15 cellular contexts compared by ENCODE assay signal in the genomic region with DNA sequence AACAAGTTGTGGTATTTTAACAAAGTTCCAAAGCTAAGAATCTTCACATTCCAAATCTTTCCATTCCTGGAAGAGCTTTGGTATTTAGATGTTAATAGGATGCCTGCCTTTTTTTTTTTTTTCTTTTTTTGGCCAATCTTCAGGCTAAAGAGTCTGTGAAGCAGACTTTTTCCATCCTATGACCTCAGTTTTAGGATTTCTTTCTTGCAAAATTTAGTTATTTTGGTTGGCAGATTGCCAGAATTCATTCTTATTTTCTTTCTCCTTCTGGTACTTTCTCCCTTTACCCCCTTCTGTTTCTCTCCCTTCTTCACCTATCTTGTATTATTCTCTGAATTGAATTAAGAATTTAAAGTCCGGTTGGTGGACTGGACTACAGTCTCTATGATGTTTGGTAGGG.
DNase-seq lines count a peak whose midpoint lies in the region; ATAC-seq and TF ChIP-seq lines count a peak whose summit lies in the region.
"Had no signal": no experiment of that assay in that cellular context is flagged by ENCODE, and none has a peak within 500 bp of the region (broad histone marks: within the 10 kb centered on the region; RNA-seq: fewer than 3 reads in every experiment).

No MANE protein-coding gene starts in this region.

- H3K27ac ChIP-seq in SU-DHL-6 (ENCODE audit: low read depth, low read length): peak overlapping the region; percentile 73

- no peak for ATAC-seq in esophagus mucosa
- ATAC-seq in HG03135 (IDR thresholded peaks at IDR 0.05; ENCODE audit: unreplicated experiment): no peak
- ATAC-seq in activated T-cell treated with anti-CD3 and anti-CD28 coated beads, Interleukin-2, amount 50 U/mL, for 72 hours (replicated peaks in 1 of 2): no peak
- ATAC-seq: left lobe of liver had no signal

- POLR2A ChIA-PET in BJ (lab: Charles Lee): no interaction called here

- H3K9me3 ChIP-seq in SU-DHL-6 (ENCODE audit: insufficient read depth, low read length) (no peaks in the 10 kb centered on the region), neuron (ENCODE audit: low read length) (no peaks in the 10 kb centered on the region)

- TF ChIP-seq CTCF in BJ (IDR thresholded peaks at IDR 0.05; ENCODE audit: insufficient read depth, low read depth, low read length): no peak
- no peak for TF ChIP-seq CTCF in SU-DHL-6 (IDR thresholded peaks at IDR 0.05; ENCODE audit: insufficient read depth, low read length, poor library complexity, severe bottlenecking)
- no peak for TF ChIP-seq CTCF in fibroblast of pulmonary artery (IDR thresholded peaks at IDR 0.05; ENCODE audit: low read length, missing control alignments)

- H2AFZ ChIP-seq in SU-DHL-6 (ENCODE audit: low read depth, low read length, severe bottlenecking) (no peak overlapping the region), neuron (ENCODE audit: low read depth, low read length) (no peak overlapping the region)

- no peaks in the 10 kb centered on the region for H3K79me2 ChIP-seq in SU-DHL-6 (ENCODE audit: insufficient read depth, low read length)

- H3K9ac ChIP-seq in SU-DHL-6 (ENCODE audit: low read length): no peak overlapping the region

- no peaks in the 10 kb centered on the region for H3K27me3 ChIP-seq in BJ (ENCODE audit: control insufficient read depth, insufficient read depth, low read length)
- no peaks in the 10 kb centered on the region for H3K27me3 ChIP-seq in SU-DHL-6 (ENCODE audit: low read length)
- H3K27me3 ChIP-seq in neuron (ENCODE audit: insufficient read depth, low read length): no peaks in the 10 kb centered on the region

- no peak overlapping the region for H3K27ac Mint-ChIP-seq in activated T-cell treated with anti-CD3 and anti-CD28 coated beads, Interleukin-2, amount 50 U/mL, for 72 hours
- H3K27ac Mint-ChIP-seq: dendritic cell treated with granulocyte-macrophage colony-stimulating factor and Interleukin-4, amounts not matched to agents 40 ng/mL and 50 ng/mL, for 4 days had no signal

- peak; percentile 62 for DNase-seq in BJ (ENCODE audit: low read depth)
- peak; percentile 16 for DNase-seq in fibroblast of pulmonary artery (ENCODE audit: low read depth)
- no peak for DNase-seq in activated T-cell treated with anti-CD3 and anti-CD28 coated beads, Interleukin-2, amount 50 U/mL, for 72 hours
- DNase-seq in NCI-H1694 (lab: John Stamatoyannopoulos, UW): no peak
- DNase-seq: activated CD8-positive, alpha-beta memory T cell treated with anti-CD3 and anti-CD28 coated beads for 24 hours; activated naive CD4-positive, alpha-beta T cell treated with Interleukin-2 at 50 U/mL for 16 hours; DMS53; NCI-H1092; T-helper 2 cell had no signal

- H3F3A ChIP-seq in SU-DHL-6 (ENCODE audit: insufficient read depth): peaks cover 7% of the 10 kb centered on the region; the same call in 1 of the 2 replicates

- H3K4me3 ChIP-seq in BJ (ENCODE audit: low read depth, low read length) (no peak overlapping the region), SU-DHL-6 (ENCODE audit: insufficient read depth, low read length, poor library complexity, severe bottlenecking) (no peak overlapping the region), fibroblast of pulmonary artery (replicated peaks; ENCODE audit: low read depth, low read length) (no peak overlapping the region), neuron (ENCODE audit: low read length) (peak overlapping the region; percentile 40)

- H3K9me2 ChIP-seq in SU-DHL-6 (replicated peaks; ENCODE audit: insufficient read depth, low read length): no peaks in the 10 kb centered on the region

- CTCF ChIA-PET in BJ (lab: Yijun Ruan, JAX): interaction anchor here (0.6 to 0.7 kb wide), 2 partner anchors 88 to 359 kb away, joined by 3 read pairs; no protein-coding TSS in a partner anchor

- H3K9me3 Mint-ChIP-seq in activated T-cell treated with anti-CD3 and anti-CD28 coated beads, Interleukin-2, amount 50 U/mL, for 72 hours: no peaks in the 10 kb centered on the region
- H3K9me3 Mint-ChIP-seq: dendritic cell treated with granulocyte-macrophage colony-stimulating factor and Interleukin-4, amounts not matched to agents 40 ng/mL and 50 ng/mL, for 4 days had no signal

- no peaks in the 10 kb centered on the region for H3K36me3 Mint-ChIP-seq in activated T-cell treated with anti-CD3 and anti-CD28 coated beads, Interleukin-2, amount 50 U/mL, for 72 hours (ENCODE audit: insufficient read depth in 2 of 2)

- H3K4me1 Mint-ChIP-seq in activated T-cell treated with anti-CD3 and anti-CD28 coated beads, Interleukin-2, amount 50 U/mL, for 72 hours (ENCODE audit: low read depth): no peaks in the 10 kb centered on the region

- H4K20me1 ChIP-seq in SU-DHL-6 (ENCODE audit: low read depth, low read length): no peaks in the 10 kb centered on the region

- no peak overlapping the region for H3K4me3 Mint-ChIP-seq in activated T-cell treated with anti-CD3 and anti-CD28 coated beads, Interleukin-2, amount 50 U/mL, for 72 hours
- H3K4me3 Mint-ChIP-seq: dendritic cell treated with granulocyte-macrophage colony-stimulating factor and Interleukin-4, amounts not matched to agents 40 ng/mL and 50 ng/mL, for 4 days had no signal

- H3K4me1 ChIP-seq in neuron (ENCODE audit: insufficient read depth, low read length): peaks cover 28% of the 10 kb centered on the region

- H3K36me3 ChIP-seq in BJ (ENCODE audit: control insufficient read depth, insufficient read depth, low read length) (no peaks in the 10 kb centered on the region), SU-DHL-6 (ENCODE audit: low read length) (no peaks in the 10 kb centered on the region; the same call in 1 of the 2 replicates), neuron (ENCODE audit: insufficient read depth, low read length) (no peaks in the 10 kb centered on the region)

- H3K4me2 ChIP-seq in SU-DHL-6 (ENCODE audit: low read depth, low read length, poor library complexity, severe bottlenecking): peak overlapping the region; percentile 70

- no peaks in the 10 kb centered on the region for H3K27me3 Mint-ChIP-seq in activated T-cell treated with anti-CD3 and anti-CD28 coated beads, Interleukin-2, amount 50 U/mL, for 72 hours (ENCODE audit: low read depth)
- H3K27me3 Mint-ChIP-seq: dendritic cell treated with granulocyte-macrophage colony-stimulating factor and Interleukin-4, amounts not matched to agents 40 ng/mL and 50 ng/mL, for 4 days had no signal

Comparison
In these comparisons a context has a peak if more than half of its experiments do, and no peak if none do; other contexts are left out.
1. DNase-seq: peak in BJ (single experiment) and fibroblast of pulmonary artery (single experiment); none in activated T-cell treated with anti-CD3 and anti-CD28 coated beads, Interleukin-2, amount 50 U/mL, for 72 hours (0 of 2) and NCI-H1694 (single experiment).